In the genomic region with DNA sequence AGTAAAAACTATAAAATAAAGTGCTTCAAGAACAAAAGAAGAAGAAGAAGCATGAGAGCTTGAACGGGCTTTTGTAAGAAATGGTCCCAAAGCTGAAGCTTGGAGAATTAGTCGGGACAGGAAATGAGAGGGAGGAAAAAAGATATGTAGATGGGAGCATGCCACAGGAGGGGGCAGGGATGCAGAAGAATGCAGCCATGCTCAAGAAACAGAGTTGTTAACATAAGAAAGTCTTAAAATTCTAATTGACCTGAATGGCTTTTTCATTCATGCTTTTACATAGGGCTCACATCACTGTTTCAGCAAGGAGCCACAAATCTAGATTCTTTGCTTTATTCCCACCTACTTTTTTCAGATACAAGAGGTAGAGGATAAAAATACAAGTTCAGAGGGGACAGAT, we compare ENCODE assay signal across 1 cellular context.
TF ChIP-seq lines count a peak whose summit lies in the region.

No MANE protein-coding gene starts in this region.

TF ChIP-seq in H1, 55 proteins besides CTCF, POLR2A, EP300 and RAD21 (continued from another document):
- TF ChIP-seq RXRA (IDR thresholded peaks at IDR 0.05; ENCODE audit: insufficient read depth, low read depth, low read length) (no peak), SP1 (IDR thresholded peaks at IDR 0.05; ENCODE audit: low read depth, low read length) (peak; percentile 89), BRCA1 (IDR thresholded peaks at IDR 0.05; ENCODE audit: low read depth, low read length) (no peak), YY1 (IDR thresholded peaks at IDR 0.05; ENCODE audit: low read depth, low read length) (peak; percentile 51; the same call in 1 of the 2 replicates), TEAD4 (IDR thresholded peaks at IDR 0.05; ENCODE audit: low read depth, low read length) (peak; percentile 91), HDAC6 (IDR thresholded peaks at IDR 0.05; ENCODE audit: low read depth, low read length) (no peak), SP4 (IDR thresholded peaks at IDR 0.05; ENCODE audit: low read length) (no peak), NANOG (IDR thresholded peaks at IDR 0.05; ENCODE audit: insufficient read depth, low read depth, low read length, poor library complexity, severe bottlenecking) (peak; percentile 24), TBP (IDR thresholded peaks at IDR 0.05; ENCODE audit: low read depth, low read length) (no peak), SIRT6 (IDR thresholded peaks at IDR 0.05; ENCODE audit: low read length) (no peak), HDAC2 (IDR thresholded peaks at IDR 0.05; ENCODE audit: borderline replicate concordance in 1 of 2, low read depth in 2 of 2, low read length in 2 of 2) (peak in 1 of 2 experiments; percentile 31; a peak in 1 of 4 replicates), SRF (IDR thresholded peaks at IDR 0.05; ENCODE audit: low read depth, low read length) (no peak), GABPA (IDR thresholded peaks at IDR 0.05; ENCODE audit: borderline replicate concordance, insufficient read depth, low read length) (no peak), RFX5 (IDR thresholded peaks at IDR 0.05; ENCODE audit: borderline replicate concordance, low read depth, low read length) (no peak), RBBP5 (IDR thresholded peaks at IDR 0.05; ENCODE audit: borderline replicate concordance, low read depth, low read length) (0 out of 2 replicates have a peak, but pooled peaks have one; percentile 28), BACH1 (IDR thresholded peaks at IDR 0.05; ENCODE audit: low read length) (no peak), JUND (IDR thresholded peaks at IDR 0.05; ENCODE audit: low read length) (no peak)
- TF ChIP-seq, protein P1, sequence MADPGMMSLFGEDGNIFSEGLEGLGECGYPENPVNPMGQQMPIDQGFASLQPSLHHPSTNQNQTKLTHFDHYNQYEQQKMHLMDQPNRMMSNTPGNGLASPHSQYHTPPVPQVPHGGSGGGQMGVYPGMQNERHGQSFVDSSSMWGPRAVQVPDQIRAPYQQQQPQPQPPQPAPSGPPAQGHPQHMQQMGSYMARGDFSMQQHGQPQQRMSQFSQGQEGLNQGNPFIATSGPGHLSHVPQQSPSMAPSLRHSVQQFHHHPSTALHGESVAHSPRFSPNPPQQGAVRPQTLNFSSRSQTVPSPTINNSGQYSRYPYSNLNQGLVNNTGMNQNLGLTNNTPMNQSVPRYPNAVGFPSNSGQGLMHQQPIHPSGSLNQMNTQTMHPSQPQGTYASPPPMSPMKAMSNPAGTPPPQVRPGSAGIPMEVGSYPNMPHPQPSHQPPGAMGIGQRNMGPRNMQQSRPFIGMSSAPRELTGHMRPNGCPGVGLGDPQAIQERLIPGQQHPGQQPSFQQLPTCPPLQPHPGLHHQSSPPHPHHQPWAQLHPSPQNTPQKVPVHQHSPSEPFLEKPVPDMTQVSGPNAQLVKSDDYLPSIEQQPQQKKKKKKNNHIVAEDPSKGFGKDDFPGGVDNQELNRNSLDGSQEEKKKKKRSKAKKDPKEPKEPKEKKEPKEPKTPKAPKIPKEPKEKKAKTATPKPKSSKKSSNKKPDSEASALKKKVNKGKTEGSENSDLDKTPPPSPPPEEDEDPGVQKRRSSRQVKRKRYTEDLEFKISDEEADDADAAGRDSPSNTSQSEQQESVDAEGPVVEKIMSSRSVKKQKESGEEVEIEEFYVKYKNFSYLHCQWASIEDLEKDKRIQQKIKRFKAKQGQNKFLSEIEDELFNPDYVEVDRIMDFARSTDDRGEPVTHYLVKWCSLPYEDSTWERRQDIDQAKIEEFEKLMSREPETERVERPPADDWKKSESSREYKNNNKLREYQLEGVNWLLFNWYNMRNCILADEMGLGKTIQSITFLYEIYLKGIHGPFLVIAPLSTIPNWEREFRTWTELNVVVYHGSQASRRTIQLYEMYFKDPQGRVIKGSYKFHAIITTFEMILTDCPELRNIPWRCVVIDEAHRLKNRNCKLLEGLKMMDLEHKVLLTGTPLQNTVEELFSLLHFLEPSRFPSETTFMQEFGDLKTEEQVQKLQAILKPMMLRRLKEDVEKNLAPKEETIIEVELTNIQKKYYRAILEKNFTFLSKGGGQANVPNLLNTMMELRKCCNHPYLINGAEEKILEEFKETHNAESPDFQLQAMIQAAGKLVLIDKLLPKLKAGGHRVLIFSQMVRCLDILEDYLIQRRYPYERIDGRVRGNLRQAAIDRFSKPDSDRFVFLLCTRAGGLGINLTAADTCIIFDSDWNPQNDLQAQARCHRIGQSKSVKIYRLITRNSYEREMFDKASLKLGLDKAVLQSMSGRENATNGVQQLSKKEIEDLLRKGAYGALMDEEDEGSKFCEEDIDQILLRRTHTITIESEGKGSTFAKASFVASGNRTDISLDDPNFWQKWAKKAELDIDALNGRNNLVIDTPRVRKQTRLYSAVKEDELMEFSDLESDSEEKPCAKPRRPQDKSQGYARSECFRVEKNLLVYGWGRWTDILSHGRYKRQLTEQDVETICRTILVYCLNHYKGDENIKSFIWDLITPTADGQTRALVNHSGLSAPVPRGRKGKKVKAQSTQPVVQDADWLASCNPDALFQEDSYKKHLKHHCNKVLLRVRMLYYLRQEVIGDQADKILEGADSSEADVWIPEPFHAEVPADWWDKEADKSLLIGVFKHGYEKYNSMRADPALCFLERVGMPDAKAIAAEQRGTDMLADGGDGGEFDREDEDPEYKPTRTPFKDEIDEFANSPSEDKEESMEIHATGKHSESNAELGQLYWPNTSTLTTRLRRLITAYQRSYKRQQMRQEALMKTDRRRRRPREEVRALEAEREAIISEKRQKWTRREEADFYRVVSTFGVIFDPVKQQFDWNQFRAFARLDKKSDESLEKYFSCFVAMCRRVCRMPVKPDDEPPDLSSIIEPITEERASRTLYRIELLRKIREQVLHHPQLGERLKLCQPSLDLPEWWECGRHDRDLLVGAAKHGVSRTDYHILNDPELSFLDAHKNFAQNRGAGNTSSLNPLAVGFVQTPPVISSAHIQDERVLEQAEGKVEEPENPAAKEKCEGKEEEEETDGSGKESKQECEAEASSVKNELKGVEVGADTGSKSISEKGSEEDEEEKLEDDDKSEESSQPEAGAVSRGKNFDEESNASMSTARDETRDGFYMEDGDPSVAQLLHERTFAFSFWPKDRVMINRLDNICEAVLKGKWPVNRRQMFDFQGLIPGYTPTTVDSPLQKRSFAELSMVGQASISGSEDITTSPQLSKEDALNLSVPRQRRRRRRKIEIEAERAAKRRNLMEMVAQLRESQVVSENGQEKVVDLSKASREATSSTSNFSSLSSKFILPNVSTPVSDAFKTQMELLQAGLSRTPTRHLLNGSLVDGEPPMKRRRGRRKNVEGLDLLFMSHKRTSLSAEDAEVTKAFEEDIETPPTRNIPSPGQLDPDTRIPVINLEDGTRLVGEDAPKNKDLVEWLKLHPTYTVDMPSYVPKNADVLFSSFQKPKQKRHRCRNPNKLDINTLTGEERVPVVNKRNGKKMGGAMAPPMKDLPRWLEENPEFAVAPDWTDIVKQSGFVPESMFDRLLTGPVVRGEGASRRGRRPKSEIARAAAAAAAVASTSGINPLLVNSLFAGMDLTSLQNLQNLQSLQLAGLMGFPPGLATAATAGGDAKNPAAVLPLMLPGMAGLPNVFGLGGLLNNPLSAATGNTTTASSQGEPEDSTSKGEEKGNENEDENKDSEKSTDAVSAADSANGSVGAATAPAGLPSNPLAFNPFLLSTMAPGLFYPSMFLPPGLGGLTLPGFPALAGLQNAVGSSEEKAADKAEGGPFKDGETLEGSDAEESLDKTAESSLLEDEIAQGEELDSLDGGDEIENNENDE (IDR thresholded peaks at IDR 0.05; ENCODE audit: insufficient replicate concordance, low read length), result peak; percentile 89
